ENCODE assay signal across 11 cellular contexts in the genomic region with DNA sequence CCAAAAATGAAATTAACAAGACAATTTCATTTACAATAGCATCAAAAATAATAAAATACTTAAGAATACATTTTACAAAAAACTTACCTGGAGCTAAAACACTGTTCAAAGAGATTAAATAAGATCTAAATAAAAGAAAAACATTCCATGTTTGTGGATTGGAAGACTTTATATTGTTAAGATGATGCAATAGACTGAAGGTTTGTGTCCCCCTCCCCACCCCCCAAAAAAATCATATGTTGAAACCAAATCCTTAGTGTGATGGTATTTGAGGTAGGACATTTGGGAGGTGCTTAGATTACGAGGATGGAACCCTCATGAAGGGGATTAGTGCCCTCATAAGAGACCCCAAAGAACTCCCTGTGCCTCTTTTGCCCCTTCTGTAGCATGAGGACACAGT.
"Had no signal": no experiment of that assay in that cellular context is flagged by ENCODE, and none has a peak within 500 bp of the region (broad histone marks: within the 10 kb centered on the region; RNA-seq: fewer than 3 reads in every experiment).

No MANE protein-coding gene starts in this region.

- H3K4me2 ChIP-seq: GM23338 had no signal

- H3K27ac Mint-ChIP-seq: GM23338, H9, HFFc6 had no signal

- H3K4me3 ChIP-seq: GM23248, GM23338, HAP-1 had no signal

- H3K27ac ChIP-seq: GM23248 had no signal

- H2AFZ ChIP-seq: GM23248, GM23338 had no signal

- H3K4me1 ChIP-seq: HAP-1 had no signal

- H3K9ac ChIP-seq: GM23248 had no signal

- H3K4me3 Mint-ChIP-seq: GM23338, H9, HFFc6 had no signal

- H3K36me3 ChIP-seq: HAP-1 had no signal

- H3K9me3 ChIP-seq: HAP-1 had no signal

- DNase-seq: GM23248, GOT3, H7, H9, HCEC 1CT, HFFc6 had no signal

- ATAC-seq: GM23338, HCT116 had no signal

- FAIRE-seq: H1, H54 had no signal

- H3K4me1 Mint-ChIP-seq: GM23338, H9 had no signal
